ENCODE assay signal across 13 cellular contexts in the genomic region with DNA sequence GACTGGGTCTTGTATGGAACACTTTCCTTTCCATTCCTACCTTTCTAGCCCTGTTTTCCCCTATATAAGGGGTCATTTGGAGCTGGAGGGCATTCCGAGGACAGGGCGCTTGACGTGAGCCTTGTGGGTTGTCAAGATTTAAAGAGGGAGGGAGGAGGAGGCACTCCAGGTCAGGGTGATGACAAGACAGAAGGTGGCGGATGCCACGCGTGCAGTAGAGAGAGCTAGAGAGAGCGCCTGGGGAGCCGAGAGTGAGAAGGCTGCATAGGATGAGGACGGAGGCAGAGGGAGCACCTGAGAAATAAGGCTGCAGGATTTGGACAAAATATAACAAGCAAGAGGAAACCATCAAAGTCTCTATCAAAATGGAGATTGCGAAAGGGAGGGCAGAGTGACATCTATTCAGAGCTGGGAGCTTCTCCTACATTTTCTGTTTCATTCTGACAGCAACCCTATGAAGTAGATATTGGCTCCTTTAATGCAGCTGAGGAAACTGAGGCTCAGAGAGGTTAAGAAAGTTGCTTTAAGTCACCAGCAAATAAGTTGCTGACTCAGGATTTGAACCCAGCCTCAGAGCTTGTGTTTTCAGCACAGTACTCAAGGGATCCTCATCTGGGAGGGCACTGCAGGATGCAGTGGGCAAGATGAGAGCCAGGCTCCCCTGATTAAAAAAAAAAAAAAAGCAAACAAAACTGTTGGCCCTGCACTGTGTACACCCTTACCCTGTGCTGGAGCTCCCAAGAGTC.
"Had no signal": no experiment of that assay in that cellular context is flagged by ENCODE, and none has a peak within 500 bp of the region (broad histone marks: within the 10 kb centered on the region; RNA-seq: fewer than 3 reads in every experiment).

No MANE protein-coding gene starts in this region.

- H3K27ac ChIP-seq: epithelial cell of prostate, VCaP had no signal

- H3K4me3 Mint-ChIP-seq: activated CD4-positive, alpha-beta T cell treated with anti-CD3 and anti-CD28 coated beads for 36 hours; activated CD8-positive, alpha-beta T cell treated with anti-CD3 and anti-CD28 coated beads for 36 hours; activated T-cell treated with anti-CD3 and anti-CD28 coated beads, Interleukin-2, amount 50 U/mL, for 72 hours had no signal

- H3K27ac Mint-ChIP-seq: activated CD4-positive, alpha-beta T cell treated with anti-CD3 and anti-CD28 coated beads for 36 hours; activated CD8-positive, alpha-beta T cell treated with anti-CD3 and anti-CD28 coated beads for 36 hours; activated T-cell treated with anti-CD3 and anti-CD28 coated beads, Interleukin-2, amount 50 U/mL, for 72 hours had no signal

- H3K4me1 Mint-ChIP-seq: activated CD4-positive, alpha-beta T cell treated with anti-CD3 and anti-CD28 coated beads for 36 hours had no signal

- H3K9me3 Mint-ChIP-seq: activated CD8-positive, alpha-beta T cell treated with anti-CD3 and anti-CD28 coated beads for 36 hours; activated T-cell treated with anti-CD3 and anti-CD28 coated beads, Interleukin-2, amount 50 U/mL, for 72 hours had no signal

- ATAC-seq: activated CD4-positive, alpha-beta T cell treated with anti-CD3 and anti-CD28 coated beads for 36 hours; activated CD8-positive, alpha-beta T cell treated with anti-CD3 and anti-CD28 coated beads for 36 hours; activated T-cell treated with anti-CD3 and anti-CD28 coated beads, Interleukin-2, amount 50 U/mL, for 72 hours had no signal

- DNase-seq: activated CD4-positive, alpha-beta T cell treated with anti-CD3 and anti-CD28 coated beads for 36 hours; activated CD8-positive, alpha-beta memory T cell treated with anti-CD3 and anti-CD28 coated beads, Interleukin-2, amount 50 U/mL, for 4 hours; activated CD8-positive, alpha-beta T cell treated with anti-CD3 and anti-CD28 coated beads for 36 hours; activated T-cell treated with anti-CD3 and anti-CD28 coated beads, Interleukin-2, amount 50 U/mL, for 72 hours; cortex of kidney; effector CD8-positive, alpha-beta T cell; mesenchymal stem cell; stimulated activated CD4-positive, alpha-beta T cell treated with anti-CD3 and anti-CD28 coated beads, Interleukin-12 subunit alpha, Interleukin-12 subunit beta, amount 100 ng/mL, for 4 hours; stimulated activated naive CD4-positive, alpha-beta T cell; T1000; trophoblast cell had no signal
